In the genomic region with DNA sequence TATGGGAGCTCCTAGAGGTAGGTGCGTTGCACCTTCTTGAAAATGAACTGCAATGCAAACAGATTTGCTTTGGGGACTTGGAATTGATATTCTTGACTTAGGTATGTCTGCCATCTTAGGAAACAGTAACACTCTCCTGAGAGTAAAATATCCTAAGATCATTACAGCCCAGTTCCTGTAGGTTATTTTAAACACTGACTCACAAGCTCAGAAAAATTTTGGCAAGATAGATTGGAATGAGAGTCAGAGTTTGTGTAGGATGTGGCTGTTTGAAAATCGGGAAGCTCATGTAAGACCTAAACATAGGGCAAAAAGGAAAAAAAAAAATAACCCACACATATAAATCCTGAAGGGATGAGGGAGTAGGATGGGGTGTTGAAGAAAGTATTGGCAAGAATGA, we compare ENCODE assay signal across 16 cellular contexts.
DNase-seq lines count a peak whose midpoint lies in the region; ATAC-seq, FAIRE-seq and TF ChIP-seq lines count a peak whose summit lies in the region.
"Had no signal": no experiment of that assay in that cellular context is flagged by ENCODE, and none has a peak within 500 bp of the region (broad histone marks: within the 10 kb centered on the region; RNA-seq: fewer than 3 reads in every experiment).

No MANE protein-coding gene starts in this region.

- ATAC-seq in GM18909 (IDR thresholded peaks at IDR 0.05; ENCODE audit: poor library complexity, unreplicated experiment), result no peak
- ATAC-seq: GM12878, GM23338 had no signal

- H3K9me3 Mint-ChIP-seq in astrocyte (ENCODE audit: unreplicated experiment), result no peaks in the 10 kb centered on the region
- H3K9me3 Mint-ChIP-seq in activated T-helper 2 cell treated with anti-CD3 and anti-CD28 coated beads, Interferon-gamma antibody, Interleukin-2, Interleukin-4, amounts not matched to agents 10 μg/mL and 5 μg/mL and 100 μg/mL, durations not matched to agents 14 hours and 24 hours and 36 hours, result peaks cover 32% of the 10 kb centered on the region

- no peaks in the 10 kb centered on the region for H4K20me1 ChIP-seq in astrocyte (ENCODE audit: insufficient read depth, low read length)
- H4K20me1 ChIP-seq: BLaER1 treated with 17β-estradiol and CSF1 and Interleukin-3, amounts not matched to agents 10 nM and 100 nM had no signal

- no peaks in the 10 kb centered on the region for H3K36me3 ChIP-seq in astrocyte (ENCODE audit: insufficient read depth, low read length)
- H3K36me3 ChIP-seq: BLaER1 treated with 17β-estradiol and CSF1 and Interleukin-3, amounts not matched to agents 10 nM and 100 nM had no signal

- no peak for FAIRE-seq in astrocyte (lab: Jason Lieb, UNC)
- FAIRE-seq: GM12878, GM18507 had no signal

- no peak overlapping the region for H2AFZ ChIP-seq in astrocyte (ENCODE audit: low read depth, low read length)
- H2AFZ ChIP-seq: GM23338 had no signal

- H3K27ac Mint-ChIP-seq in astrocyte (ENCODE audit: unreplicated experiment), result no peak overlapping the region
- no peak overlapping the region for H3K27ac Mint-ChIP-seq in activated T-helper 2 cell treated with anti-CD3 and anti-CD28 coated beads, Interferon-gamma antibody, Interleukin-2, Interleukin-4, amounts not matched to agents 10 μg/mL and 5 μg/mL and 100 μg/mL, durations not matched to agents 14 hours and 24 hours and 36 hours
- H3K27ac Mint-ChIP-seq: CD4-positive, CD25-positive, alpha-beta regulatory T cell; GM23338; IgD-negative memory B cell had no signal

- H3K9ac ChIP-seq in astrocyte (ENCODE audit: low read length), result no peak overlapping the region
- H3K9ac ChIP-seq: BLaER1 treated with 17β-estradiol and CSF1 and Interleukin-3, amounts not matched to agents 10 nM and 100 nM had no signal

- no peaks in the 10 kb centered on the region for H3K27me3 Mint-ChIP-seq in astrocyte (ENCODE audit: low read depth, unreplicated experiment)
- no peaks in the 10 kb centered on the region for H3K27me3 Mint-ChIP-seq in activated T-helper 2 cell treated with anti-CD3 and anti-CD28 coated beads, Interferon-gamma antibody, Interleukin-2, Interleukin-4, amounts not matched to agents 10 μg/mL and 5 μg/mL and 100 μg/mL, durations not matched to agents 14 hours and 24 hours and 36 hours (ENCODE audit: low read depth)
- H3K27me3 Mint-ChIP-seq: CD4-positive, CD25-positive, alpha-beta regulatory T cell; IgD-negative memory B cell had no signal

- H3K4me3 Mint-ChIP-seq in astrocyte (ENCODE audit: unreplicated experiment), result no peak overlapping the region
- no peak overlapping the region for H3K4me3 Mint-ChIP-seq in activated T-helper 2 cell treated with anti-CD3 and anti-CD28 coated beads, Interferon-gamma antibody, Interleukin-2, Interleukin-4, amounts not matched to agents 10 μg/mL and 5 μg/mL and 100 μg/mL, durations not matched to agents 14 hours and 24 hours and 36 hours (ENCODE audit: low read depth)
- H3K4me3 Mint-ChIP-seq: CD4-positive, CD25-positive, alpha-beta regulatory T cell; GM23338; IgD-negative memory B cell had no signal

- no peaks in the 10 kb centered on the region for H3K27me3 ChIP-seq in astrocyte (ENCODE audit: insufficient read depth, low read length)
- H3K27me3 ChIP-seq: BLaER1 treated with 17β-estradiol and CSF1 and Interleukin-3, amounts not matched to agents 10 nM and 100 nM had no signal

- H3K4me1 ChIP-seq in astrocyte (ENCODE audit: insufficient read depth, low read length), result no peaks in the 10 kb centered on the region
- H3K4me1 ChIP-seq: BLaER1 treated with 17β-estradiol and CSF1 and Interleukin-3, amounts not matched to agents 10 nM and 100 nM had no signal

- H3K9me3 ChIP-seq in astrocyte (ENCODE audit: insufficient read depth, low read depth, low read length), result no peaks in the 10 kb centered on the region

- DNase-seq in EH (ENCODE audit: low read depth) (peak; percentile 32), astrocyte (ENCODE audit: low read depth) (peak; percentile 41), inferior parietal cortex (ENCODE audit: extremely low spot score) (peak; percentile 40), superior temporal gyrus (ENCODE audit: extremely low spot score) (peak; percentile 63)
- no peak for DNase-seq in activated CD4-positive, alpha-beta T cell treated with anti-CD3 and anti-CD28 coated beads, Interleukin-2, amount 50 U/mL, for 48 hours
- no peak for DNase-seq in activated T-helper 2 cell treated with anti-CD3 and anti-CD28 coated beads, Interferon-gamma antibody, Interleukin-2, Interleukin-4, amounts not matched to agents 10 μg/mL and 5 μg/mL and 100 μg/mL, durations not matched to agents 14 hours and 24 hours and 36 hours (ENCODE audit: low spot score)
- DNase-seq: 8988T; CD4-positive, CD25-positive, alpha-beta regulatory T cell; DMS53; H7 had no signal

- H3K79me2 ChIP-seq in astrocyte (ENCODE audit: insufficient read depth, low read length), result no peaks in the 10 kb centered on the region

- H3K4me1 Mint-ChIP-seq in astrocyte (ENCODE audit: low read depth, unreplicated experiment), result peaks cover 3% of the 10 kb centered on the region
- no peaks in the 10 kb centered on the region for H3K4me1 Mint-ChIP-seq in activated T-helper 2 cell treated with anti-CD3 and anti-CD28 coated beads, Interferon-gamma antibody, Interleukin-2, Interleukin-4, amounts not matched to agents 10 μg/mL and 5 μg/mL and 100 μg/mL, durations not matched to agents 14 hours and 24 hours and 36 hours (ENCODE audit: low read depth)
- H3K4me1 Mint-ChIP-seq: CD4-positive, CD25-positive, alpha-beta regulatory T cell; GM23338; IgD-negative memory B cell had no signal

- H3K36me3 Mint-ChIP-seq in astrocyte (ENCODE audit: low read depth, unreplicated experiment), result no peaks in the 10 kb centered on the region
- no peaks in the 10 kb centered on the region for H3K36me3 Mint-ChIP-seq in activated T-helper 2 cell treated with anti-CD3 and anti-CD28 coated beads, Interferon-gamma antibody, Interleukin-2, Interleukin-4, amounts not matched to agents 10 μg/mL and 5 μg/mL and 100 μg/mL, durations not matched to agents 14 hours and 24 hours and 36 hours (ENCODE audit: low read depth)
- H3K36me3 Mint-ChIP-seq: CD4-positive, CD25-positive, alpha-beta regulatory T cell; IgD-negative memory B cell had no signal

- H3K27ac ChIP-seq in astrocyte (ENCODE audit: low read depth, low read length), result no peak overlapping the region
- H3K27ac ChIP-seq: BLaER1 treated with 17β-estradiol and CSF1 and Interleukin-3, amounts not matched to agents 10 nM and 100 nM had no signal

- H3K4me2 ChIP-seq in astrocyte (ENCODE audit: low read length), result peak overlapping the region; percentile 7
- H3K4me2 ChIP-seq: BLaER1 treated with 17β-estradiol and CSF1 and Interleukin-3, amounts not matched to agents 10 nM and 100 nM; GM23338 had no signal

- TF ChIP-seq CTCF in astrocyte (IDR thresholded peaks at IDR 0.05; ENCODE audit: insufficient read depth, low read depth, low read length), result no peak

- no peak overlapping the region for H3K4me3 ChIP-seq in astrocyte (ENCODE audit: insufficient read depth, low read depth, low read length)
- H3K4me3 ChIP-seq: BLaER1 treated with 17β-estradiol and CSF1 and Interleukin-3, amounts not matched to agents 10 nM and 100 nM; GM12878; GM23338 had no signal

- intact Hi-C loops in activated T-helper 2 cell treated with anti-CD3 and anti-CD28 coated beads, Interferon-gamma antibody, Interleukin-2, Interleukin-4, amounts not matched to agents 10 μg/mL and 5 μg/mL and 100 μg/mL, durations not matched to agents 14 hours and 24 hours and 36 hours (cut with micrococcal nuclease), result no loop called here

Comparison
In these comparisons a context has a peak if more than half of its experiments do, and no peak if none do; other contexts are left out.
1. DNase-seq: peak in EH (single experiment), astrocyte (single experiment), inferior parietal cortex (single experiment) and superior temporal gyrus (single experiment); none in activated CD4-positive, alpha-beta T cell treated with anti-CD3 and anti-CD28 coated beads, Interleukin-2, amount 50 U/mL, for 48 hours (0 of 2) and activated T-helper 2 cell treated with anti-CD3 and anti-CD28 coated beads, Interferon-gamma antibody, Interleukin-2, Interleukin-4, amounts not matched to agents 10 μg/mL and 5 μg/mL and 100 μg/mL, durations not matched to agents 14 hours and 24 hours and 36 hours (single experiment).